ENCODE assay signal across 18 cellular contexts in genomic region chr17:58686980-58687379, GRCh38. TPM values are rescaled to one million over a fixed set of nuclear protein-coding genes. Genes with fewer than 3 reads are reported as not detected.
"Had no signal": no experiment of that assay in that cellular context is flagged by ENCODE, and none has a peak within 500 bp of the region (broad histone marks: within the 10 kb centered on the region; RNA-seq: fewer than 3 reads in every experiment).

No MANE protein-coding gene starts in this region.

- H3K27ac ChIP-seq: foreskin keratinocyte, hepatocyte, neural progenitor cell, ovary, right atrium auricular region, suprapubic skin, thyroid gland, upper lobe of right lung had no signal

- H3K27ac Mint-ChIP-seq: dendritic cell treated with granulocyte-macrophage colony-stimulating factor and Interleukin-4, amounts not matched to agents 40 ng/mL and 50 ng/mL, for 4 days; natural killer cell; neural progenitor cell had no signal

- H3K27me3 Mint-ChIP-seq: dendritic cell treated with granulocyte-macrophage colony-stimulating factor and Interleukin-4, amounts not matched to agents 40 ng/mL and 50 ng/mL, for 4 days had no signal

- ATAC-seq: foreskin keratinocyte, left lobe of liver, natural killer cell, upper lobe of right lung had no signal

- H3K36me3 Mint-ChIP-seq: natural killer cell, neural progenitor cell had no signal

- H3K9me3 ChIP-seq: ovary, right atrium auricular region, suprapubic skin, thyroid gland, upper lobe of right lung had no signal

- DNase-seq: erythroblast; head of caudate nucleus; mammary epithelial cell; natural killer cell; nucleus accumbens; ovary; small intestine; stimulated activated CD4-positive, alpha-beta T cell treated with anti-CD3 and anti-CD28 coated beads, Interleukin-12 subunit alpha, Interleukin-12 subunit beta, amount 100 ng/mL, for 4 hours; stimulated activated naive CD4-positive, alpha-beta T cell treated with Interleukin-2 at 50 U/mL for 16 hours; thyroid gland; upper lobe of right lung had no signal

- H3K36me3 ChIP-seq: neural progenitor cell, ovary, right atrium auricular region, suprapubic skin, thyroid gland, upper lobe of right lung had no signal

- H3K27me3 ChIP-seq: foreskin keratinocyte, hepatocyte, neural progenitor cell, ovary, right atrium auricular region, suprapubic skin, thyroid gland, upper lobe of right lung had no signal

- H3K9me3 Mint-ChIP-seq: dendritic cell treated with granulocyte-macrophage colony-stimulating factor and Interleukin-4, amounts not matched to agents 40 ng/mL and 50 ng/mL, for 4 days; natural killer cell; neural progenitor cell had no signal

- H3K4me1 ChIP-seq: foreskin keratinocyte, neural progenitor cell, suprapubic skin, thyroid gland, upper lobe of right lung had no signal

- H3K4me3 Mint-ChIP-seq: dendritic cell treated with granulocyte-macrophage colony-stimulating factor and Interleukin-4, amounts not matched to agents 40 ng/mL and 50 ng/mL, for 4 days; natural killer cell; neural progenitor cell had no signal

- H3K4me3 ChIP-seq: hepatocyte, neural progenitor cell, ovary, right atrium auricular region, suprapubic skin, thyroid gland, upper lobe of right lung had no signal

- H3K4me1 Mint-ChIP-seq: neural progenitor cell had no signal

RNA-seq across cellular contexts. Expression of gene TEX14, which starts 4.9 kb away (rescaled TPM):
- total RNA-seq: right atrium auricular region had no signal
